Comparison of ENCODE assay signal across 10 cellular contexts in the genomic region with DNA sequence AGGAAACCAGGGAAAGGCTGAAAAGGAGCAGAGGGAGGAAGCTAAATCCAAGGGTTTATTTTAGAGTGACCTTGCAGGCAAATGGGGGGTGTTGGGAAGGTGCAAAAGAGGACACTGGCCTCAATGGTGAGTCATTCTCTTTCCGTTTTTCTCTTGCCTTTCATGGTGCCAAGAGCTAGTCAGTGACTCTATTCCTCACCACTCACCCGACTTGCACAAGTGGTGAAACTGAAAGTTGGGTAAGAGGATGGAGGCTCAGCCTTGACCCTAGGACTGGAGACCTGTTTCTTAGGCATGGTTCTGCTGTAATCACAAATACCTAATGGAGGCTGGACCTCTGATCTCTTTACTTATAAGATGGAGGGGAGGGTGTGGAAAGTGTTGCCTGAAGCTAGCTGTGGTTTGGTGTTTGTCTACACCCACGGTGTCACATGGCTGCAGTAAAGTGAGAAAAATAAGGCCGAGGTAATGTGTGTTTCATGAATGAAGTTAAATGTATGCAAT.
DNase-seq lines count a peak whose midpoint lies in the region; ATAC-seq, FAIRE-seq and TF ChIP-seq lines count a peak whose summit lies in the region.
"Had no signal": no experiment of that assay in that cellular context is flagged by ENCODE, and none has a peak within 500 bp of the region (broad histone marks: within the 10 kb centered on the region; RNA-seq: fewer than 3 reads in every experiment).

No MANE protein-coding gene starts in this region.

- no peak for FAIRE-seq in HTR-8/SVneo (lab: Jason Lieb, UNC)

- H3K4me1 Mint-ChIP-seq in activated T-cell treated with anti-CD3 and anti-CD28 coated beads, Interleukin-2, amount 50 U/mL, for 72 hours (ENCODE audit: low read depth): peaks cover 14% of the 10 kb centered on the region

- H2AFZ ChIP-seq in DND-41 (ENCODE audit: low read depth, low read length): no peak overlapping the region

- no peaks in the 10 kb centered on the region for H3K36me3 ChIP-seq in DND-41 (ENCODE audit: insufficient read depth, low read length)
- H3K36me3 ChIP-seq in lung (ENCODE audit: control insufficient read depth in 2 of 2, insufficient read depth in 2 of 2, low read length in 2 of 2): no peaks in the 10 kb centered on the region
- no peaks in the 10 kb centered on the region for H3K36me3 ChIP-seq in thyroid gland

- H3K27ac Mint-ChIP-seq in activated T-cell treated with anti-CD3 and anti-CD28 coated beads, Interleukin-2, amount 50 U/mL, for 72 hours: no peak overlapping the region

- H3K4me2 ChIP-seq in DND-41 (ENCODE audit: insufficient read depth, low read length): no peak overlapping the region

- H3K27me3 ChIP-seq in DND-41 (ENCODE audit: insufficient read depth, low read length, poor library complexity) (peaks cover 6% of the 10 kb centered on the region), lung (ENCODE audit: control insufficient read depth, insufficient read depth) (no peaks in the 10 kb centered on the region), thyroid gland (no peaks in the 10 kb centered on the region)

- H3K27me3 Mint-ChIP-seq in activated T-cell treated with anti-CD3 and anti-CD28 coated beads, Interleukin-2, amount 50 U/mL, for 72 hours (ENCODE audit: low read depth): peaks cover 31% of the 10 kb centered on the region

- TF ChIP-seq CTCF in DND-41 (IDR thresholded peaks at IDR 0.05; ENCODE audit: borderline replicate concordance, extremely low read depth, low read length, poor library complexity, severe bottlenecking): no peak
- no peak for TF ChIP-seq CTCF in lung (IDR thresholded peaks at IDR 0.05; ENCODE audit: control extremely low read depth, extremely low read depth)
- no peak for TF ChIP-seq CTCF in thyroid gland (IDR thresholded peaks at IDR 0.05)

- H3K27ac ChIP-seq in DND-41 (ENCODE audit: low read length) (no peak overlapping the region), lung (ENCODE audit: low read depth in 1 of 2, low read length in 1 of 2) (no peak overlapping the region), thyroid gland (no peak overlapping the region)

- H4K20me1 ChIP-seq in DND-41 (ENCODE audit: insufficient read depth, low read length): no peaks in the 10 kb centered on the region

- no peaks in the 10 kb centered on the region for H3K36me3 Mint-ChIP-seq in activated T-cell treated with anti-CD3 and anti-CD28 coated beads, Interleukin-2, amount 50 U/mL, for 72 hours (ENCODE audit: insufficient read depth in 2 of 2)

- no peak overlapping the region for H3K4me3 Mint-ChIP-seq in activated T-cell treated with anti-CD3 and anti-CD28 coated beads, Interleukin-2, amount 50 U/mL, for 72 hours
- H3K4me3 Mint-ChIP-seq: neural crest cell had no signal

- H3K9me3 ChIP-seq in DND-41 (ENCODE audit: insufficient read depth, low read length, severe bottlenecking) (no peaks in the 10 kb centered on the region), lung (ENCODE audit: control insufficient read depth in 2 of 2, insufficient read depth in 1 of 2, low read length in 1 of 2) (peaks cover 0 to 2% of the 10 kb centered on the region in 2 donors), thyroid gland (no peaks in the 10 kb centered on the region)

- no peak overlapping the region for H3K9ac ChIP-seq in DND-41 (ENCODE audit: low read depth, low read length)

- 49 to 50% methylated on average over 4 of the region's 4 CpGs for WGBS in lung, 2 donors
- WGBS in thyroid gland, 2 donors: 60% methylated on average over 4 of the region's 4 CpGs

- H3K4me3 ChIP-seq in DND-41 (ENCODE audit: low read depth in 1 of 2, low read length in 2 of 2) (no peak overlapping the region), lung (no peak overlapping the region), thyroid gland (replicated peaks in 1 of 3) (no peak overlapping the region)

- H3K4me1 ChIP-seq in DND-41 (ENCODE audit: insufficient read depth, low read length) (no peaks in the 10 kb centered on the region), lung (ENCODE audit: control insufficient read depth in 2 of 2, insufficient read depth in 2 of 2, low read length in 2 of 2) (no peaks in the 10 kb centered on the region), thyroid gland (no peaks in the 10 kb centered on the region)

- no peak for TF ChIP-seq POLR2A in thyroid gland (IDR thresholded peaks at IDR 0.05)

- ATAC-seq in DND-41 (ENCODE audit: insufficient read depth, low read depth) (peak; percentile 35; the same call in 1 of the 3 replicates), lung (ENCODE audit: insufficient read depth, low FRiP score) (peak; percentile 69)
- ATAC-seq in activated T-cell treated with anti-CD3 and anti-CD28 coated beads, Interleukin-2, amount 50 U/mL, for 72 hours (replicated peaks in 1 of 2): peak; percentile 66 to 81

- intact Hi-C loops in thyroid gland (cut with DNase I): no loop called here
- intact Hi-C loops in posterior cingulate gyrus (cut with DNase I): no loop called here

- no peaks in the 10 kb centered on the region for H3K79me2 ChIP-seq in DND-41 (ENCODE audit: insufficient read depth, low read length)

- DNase-seq in DND-41: no peak
- DNase-seq in HTR-8/SVneo (ENCODE audit: insufficient read length, low spot score): peak; percentile 32
- DNase-seq in activated T-cell treated with anti-CD3 and anti-CD28 coated beads, Interleukin-2, amount 50 U/mL, for 72 hours: peak; percentile 6 to 21
- no peak for DNase-seq in lung (ENCODE audit: low spot score)
- no peak for DNase-seq in thyroid gland
- DNase-seq in posterior cingulate gyrus: no peak
- DNase-seq in retina: no peak
- DNase-seq in DMS53 treated with DMSO at 0.1 percent for 48 hours (lab: John Stamatoyannopoulos, UW; ENCODE audit: unreplicated experiment): no peak
- DNase-seq: NCI-H524 treated with DMSO at 0.1 percent for 48 hours had no signal

- H3K9me3 Mint-ChIP-seq in activated T-cell treated with anti-CD3 and anti-CD28 coated beads, Interleukin-2, amount 50 U/mL, for 72 hours: peaks cover 0 to 2% of the 10 kb centered on the region in 2 donors
- H3K9me3 Mint-ChIP-seq: neural crest cell had no signal

Comparison
In these comparisons a context has a peak if more than half of its experiments do, and no peak if none do; other contexts are left out.
1. DNase-seq: peak in HTR-8/SVneo (single experiment) and activated T-cell treated with anti-CD3 and anti-CD28 coated beads, Interleukin-2, amount 50 U/mL, for 72 hours (2 of 2); none in DND-41 (single experiment), lung (single experiment), thyroid gland (0 of 2), posterior cingulate gyrus (0 of 10), retina (single experiment) and DMS53 treated with DMSO at 0.1 percent for 48 hours (single experiment).
2. Peak in every context shown above with its lines, with median percentiles within 50 percentile points of each other: ATAC-seq.